In the genomic region with DNA sequence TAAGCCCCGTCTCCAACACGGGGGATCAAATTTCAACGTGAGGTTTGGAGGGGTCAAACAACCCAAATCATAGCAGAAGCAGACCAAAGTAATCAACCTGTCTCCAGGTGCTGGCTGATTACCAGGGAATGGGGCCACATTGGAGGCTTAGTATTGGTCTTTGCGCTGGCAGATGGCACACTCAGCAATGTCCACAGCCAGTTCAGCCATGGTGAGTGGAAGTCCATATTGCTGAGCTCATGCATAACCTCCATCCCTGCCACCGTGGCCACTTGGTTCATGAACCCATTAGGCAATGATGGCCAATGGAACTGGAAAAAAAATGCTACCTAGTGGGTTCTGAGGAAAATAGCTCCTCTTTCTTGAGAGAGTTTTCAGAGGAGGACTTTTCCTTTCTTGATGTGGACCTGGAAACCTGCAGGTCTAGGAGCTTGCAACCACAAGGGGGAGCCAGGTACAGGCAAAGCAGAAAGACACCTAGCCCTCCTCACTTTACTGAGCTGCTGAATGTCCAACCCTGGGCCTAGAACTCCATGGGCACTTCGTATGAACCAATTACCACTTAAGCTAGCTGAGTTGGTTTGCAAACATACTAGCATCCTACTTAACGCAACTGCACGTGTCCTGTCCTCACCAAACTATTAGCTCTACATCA, we compare ENCODE assay signal across 8 cellular contexts.
A peak's percentile ranks its signal among the peaks of the same experiment; 100 is the strongest.
DNase-seq lines count a peak whose midpoint lies in the region; ATAC-seq and TF ChIP-seq lines count a peak whose summit lies in the region.

No MANE protein-coding gene starts in this region.

- H3K27me3 Mint-ChIP-seq in osteocyte (ENCODE audit: unreplicated experiment) = peaks cover 15% of the 10 kb centered on the region

- TF ChIP-seq RAD21 in HCT116 (IDR thresholded peaks at IDR 0.05; ENCODE audit: low read depth) = peak; percentile 48

- BruUV-seq in HCT116 (replicated peaks; lab: Mats Ljungman, UMichigan) = no TSS peak

- no peak overlapping the region for H2AFZ ChIP-seq in HCT116 (ENCODE audit: low read depth, low read length, poor library complexity, severe bottlenecking)

- H4K20me1 ChIP-seq in HCT116 (ENCODE audit: insufficient read depth) = no peaks in the 10 kb centered on the region

- H3K4me1 ChIP-seq in HCT116 (ENCODE audit: control insufficient read depth in 1 of 2, insufficient read depth in 2 of 2, low read length in 2 of 2) = no peaks in the 10 kb centered on the region
- no peaks in the 10 kb centered on the region for H3K4me1 ChIP-seq in esophagus muscularis mucosa
- H3K4me1 ChIP-seq in uterus = no peaks in the 10 kb centered on the region

- H3K4me3 ChIP-seq in HCT116 (replicated peaks in 1 of 2; ENCODE audit: low read depth in 1 of 2, low read length in 2 of 2) (no peak overlapping the region), esophagus muscularis mucosa (no peak overlapping the region), uterus (no peak overlapping the region)

- H3K9me2 ChIP-seq in HCT116 (ENCODE audit: insufficient read depth) = no peaks in the 10 kb centered on the region

- TF ChIP-seq POLR2A in HCT116 (IDR thresholded peaks at IDR 0.05; ENCODE audit: borderline replicate concordance, extremely low read depth, insufficient read depth, insufficient read length) (no peak), esophagus muscularis mucosa (IDR thresholded peaks at IDR 0.05; ENCODE audit: low read depth) (no peak), uterus (IDR thresholded peaks at IDR 0.05) (no peak)

- no peak overlapping the region for H3K27ac ChIP-seq in HCT116 (ENCODE audit: low read depth, low read length)
- H3K27ac ChIP-seq in esophagus muscularis mucosa (replicated peaks in 1 of 4) = no peak overlapping the region
- no peak overlapping the region for H3K27ac ChIP-seq in uterus

- H3K27ac Mint-ChIP-seq in osteocyte (ENCODE audit: unreplicated experiment) = no peak overlapping the region

- H3K9me3 ChIP-seq in HCT116 (ENCODE audit: control insufficient read depth in 1 of 2, insufficient read depth in 1 of 2, low read depth in 1 of 2, low read length in 2 of 2) = no peaks in the 10 kb centered on the region
- H3K9me3 ChIP-seq in esophagus muscularis mucosa = no peaks in the 10 kb centered on the region
- H3K9me3 ChIP-seq in uterus = no peaks in the 10 kb centered on the region

- TF ChIP-seq CTCF in HCT116 (IDR thresholded peaks at IDR 0.05 in 2 of 3, conservative IDR thresholded peaks at IDR 0.05 in 1 of 3; ENCODE audit: borderline replicate concordance in 1 of 3, insufficient read depth in 1 of 3, low read depth in 2 of 3, low read length in 2 of 3) (peak; percentile 28 to 63 (median 62); a peak in 5 of 6 replicates), esophagus muscularis mucosa (IDR thresholded peaks at IDR 0.05) (peak; percentile 57 to 71 (median 57)), osteocyte (IDR thresholded peaks at IDR 0.05) (peak; percentile 70), uterus (IDR thresholded peaks at IDR 0.05) (peak; percentile 46 to 55 (median 51))

- no peaks in the 10 kb centered on the region for H3K27me3 ChIP-seq in HCT116 (ENCODE audit: insufficient read depth, low read length)
- H3K27me3 ChIP-seq in esophagus muscularis mucosa = no peaks in the 10 kb centered on the region
- no peaks in the 10 kb centered on the region for H3K27me3 ChIP-seq in uterus

- DNase-seq in NCI-H146 (lab: John Stamatoyannopoulos, UW) (peak; percentile 16), NCI-H146 treated with DMSO at 0.1 percent for 48 hours (lab: John Stamatoyannopoulos, UW; ENCODE audit: unreplicated experiment) (no peak), HCT116 (ENCODE audit: low read depth, low spot score) (peak; percentile 13), NCI-H524 (lab: John Stamatoyannopoulos, UW) (peak; percentile 26 to 40), esophagus muscularis mucosa (ENCODE audit: extremely low spot score) (peak; percentile 91), osteocyte (ENCODE audit: extremely low spot score, unreplicated experiment) (no peak), uterus (peak; percentile 64)
- DNase-seq in activated CD8-positive, alpha-beta memory T cell treated with anti-CD3 and anti-CD28 coated beads for 4 hours (ENCODE audit: low read depth in 2 of 2) = peak; percentile 17 to 57

- H3K4me1 Mint-ChIP-seq in osteocyte (ENCODE audit: unreplicated experiment) = no peaks in the 10 kb centered on the region

- H3K4me2 ChIP-seq in HCT116 (ENCODE audit: low read length) = no peak overlapping the region

- CTCF ChIA-PET in HCT116 (lab: Charles Lee) = interaction anchor here (0.8 to 2.7 kb wide), 9 partner anchors 8 to 444 kb away, joined by 3 to 31 read pairs (median 3); no protein-coding TSS in a partner anchor

- no peak for TF ChIP-seq EP300 in esophagus muscularis mucosa (IDR thresholded peaks at IDR 0.05)

- no peaks in the 10 kb centered on the region for H3K36me3 Mint-ChIP-seq in osteocyte (ENCODE audit: unreplicated experiment)

- intact Hi-C loops in HCT116 (cut with micrococcal nuclease) = loop anchor here (1.0 to 5.0 kb wide), 2 partner anchors 249 to 444 kb away; no protein-coding TSS in a partner anchor
- intact Hi-C loops in esophagus muscularis mucosa (cut with DNase I) = loop anchor here (1.0 to 5.0 kb wide), 2 partner anchors 249 to 444 kb away; no protein-coding TSS in a partner anchor
- intact Hi-C loops in uterus (cut with DNase I; ENCODE audit: low total_unique reads) = loop anchor here (5.0 kb wide), 1 partner anchor 249 kb away; no protein-coding TSS in a partner anchor

- no peaks in the 10 kb centered on the region for H3K36me3 ChIP-seq in HCT116 (ENCODE audit: control insufficient read depth in 1 of 2, insufficient read depth in 2 of 2, low read length in 2 of 2)
- H3K36me3 ChIP-seq in esophagus muscularis mucosa = no peaks in the 10 kb centered on the region
- no peaks in the 10 kb centered on the region for H3K36me3 ChIP-seq in uterus

- peak; percentile 74 for ATAC-seq in HCT116

- RAD21 ChIA-PET in HCT116 (lab: Charles Lee; ENCODE audit: low non-redundant PET in 1 of 2, low total read pairs in 2 of 2, uncharacterized antibody in 2 of 2, unreplicated experiment in 2 of 2) = no interaction called here

- H3K9me3 Mint-ChIP-seq in osteocyte (ENCODE audit: unreplicated experiment) = no peaks in the 10 kb centered on the region

- POLR2A ChIA-PET in HCT116 (lab: Charles Lee) = no interaction called here

- H3K79me2 ChIP-seq in HCT116 (ENCODE audit: insufficient read depth, low read length) = no peaks in the 10 kb centered on the region

- no peak overlapping the region for H3K4me3 Mint-ChIP-seq in osteocyte (ENCODE audit: unreplicated experiment)

- WGBS in esophagus muscularis mucosa = 68% methylated on average over 8 of the region's 8 CpGs

- no peak overlapping the region for H3K9ac ChIP-seq in HCT116 (ENCODE audit: low read length)

TF ChIP-seq in HCT116, 20 proteins besides CTCF, POLR2A, EP300 and RAD21 (continues in another document):
- TF ChIP-seq YY1 (IDR thresholded peaks at IDR 0.05; ENCODE audit: extremely low read depth, insufficient replicate concordance, low read depth, low read length) (no peak), ZNF274 (IDR thresholded peaks at IDR 0.05; ENCODE audit: low read depth, low read length) (no peak), EZH2 (IDR thresholded peaks at IDR 0.05) (no peak), ATF3 (IDR thresholded peaks at IDR 0.05) (no peak), EGR1 (IDR thresholded peaks at IDR 0.05; ENCODE audit: low read depth) (no peak), JUND (IDR thresholded peaks at IDR 0.05) (no peak)
- TF ChIP-seq, protein P1, sequence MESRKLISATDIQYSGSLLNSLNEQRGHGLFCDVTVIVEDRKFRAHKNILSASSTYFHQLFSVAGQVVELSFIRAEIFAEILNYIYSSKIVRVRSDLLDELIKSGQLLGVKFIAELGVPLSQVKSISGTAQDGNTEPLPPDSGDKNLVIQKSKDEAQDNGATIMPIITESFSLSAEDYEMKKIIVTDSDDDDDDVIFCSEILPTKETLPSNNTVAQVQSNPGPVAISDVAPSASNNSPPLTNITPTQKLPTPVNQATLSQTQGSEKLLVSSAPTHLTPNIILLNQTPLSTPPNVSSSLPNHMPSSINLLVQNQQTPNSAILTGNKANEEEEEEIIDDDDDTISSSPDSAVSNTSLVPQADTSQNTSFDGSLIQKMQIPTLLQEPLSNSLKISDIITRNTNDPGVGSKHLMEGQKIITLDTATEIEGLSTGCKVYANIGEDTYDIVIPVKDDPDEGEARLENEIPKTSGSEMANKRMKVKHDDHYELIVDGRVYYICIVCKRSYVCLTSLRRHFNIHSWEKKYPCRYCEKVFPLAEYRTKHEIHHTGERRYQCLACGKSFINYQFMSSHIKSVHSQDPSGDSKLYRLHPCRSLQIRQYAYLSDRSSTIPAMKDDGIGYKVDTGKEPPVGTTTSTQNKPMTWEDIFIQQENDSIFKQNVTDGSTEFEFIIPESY (IDR thresholded peaks at IDR 0.05; ENCODE audit: extremely low read depth, insufficient replicate concordance, low read length) = no peak
- TF ChIP-seq, protein P2, sequence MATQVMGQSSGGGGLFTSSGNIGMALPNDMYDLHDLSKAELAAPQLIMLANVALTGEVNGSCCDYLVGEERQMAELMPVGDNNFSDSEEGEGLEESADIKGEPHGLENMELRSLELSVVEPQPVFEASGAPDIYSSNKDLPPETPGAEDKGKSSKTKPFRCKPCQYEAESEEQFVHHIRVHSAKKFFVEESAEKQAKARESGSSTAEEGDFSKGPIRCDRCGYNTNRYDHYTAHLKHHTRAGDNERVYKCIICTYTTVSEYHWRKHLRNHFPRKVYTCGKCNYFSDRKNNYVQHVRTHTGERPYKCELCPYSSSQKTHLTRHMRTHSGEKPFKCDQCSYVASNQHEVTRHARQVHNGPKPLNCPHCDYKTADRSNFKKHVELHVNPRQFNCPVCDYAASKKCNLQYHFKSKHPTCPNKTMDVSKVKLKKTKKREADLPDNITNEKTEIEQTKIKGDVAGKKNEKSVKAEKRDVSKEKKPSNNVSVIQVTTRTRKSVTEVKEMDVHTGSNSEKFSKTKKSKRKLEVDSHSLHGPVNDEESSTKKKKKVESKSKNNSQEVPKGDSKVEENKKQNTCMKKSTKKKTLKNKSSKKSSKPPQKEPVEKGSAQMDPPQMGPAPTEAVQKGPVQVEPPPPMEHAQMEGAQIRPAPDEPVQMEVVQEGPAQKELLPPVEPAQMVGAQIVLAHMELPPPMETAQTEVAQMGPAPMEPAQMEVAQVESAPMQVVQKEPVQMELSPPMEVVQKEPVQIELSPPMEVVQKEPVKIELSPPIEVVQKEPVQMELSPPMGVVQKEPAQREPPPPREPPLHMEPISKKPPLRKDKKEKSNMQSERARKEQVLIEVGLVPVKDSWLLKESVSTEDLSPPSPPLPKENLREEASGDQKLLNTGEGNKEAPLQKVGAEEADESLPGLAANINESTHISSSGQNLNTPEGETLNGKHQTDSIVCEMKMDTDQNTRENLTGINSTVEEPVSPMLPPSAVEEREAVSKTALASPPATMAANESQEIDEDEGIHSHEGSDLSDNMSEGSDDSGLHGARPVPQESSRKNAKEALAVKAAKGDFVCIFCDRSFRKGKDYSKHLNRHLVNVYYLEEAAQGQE (IDR thresholded peaks at IDR 0.05; ENCODE audit: low read depth) = no peak

Comparison
In these comparisons a context has a peak if more than half of its experiments do, and no peak if none do; other contexts are left out.
1. DNase-seq: peak in NCI-H146 (single experiment), HCT116 (single experiment), NCI-H524 (2 of 2), activated CD8-positive, alpha-beta memory T cell treated with anti-CD3 and anti-CD28 coated beads for 4 hours (2 of 2), esophagus muscularis mucosa (single experiment) and uterus (2 of 2); none in NCI-H146 treated with DMSO at 0.1 percent for 48 hours (single experiment) and osteocyte (single experiment).
2. Peak in every context shown above with its lines, with median percentiles within 50 percentile points of each other: CTCF ChIP-seq.